1 cellular context compared by ENCODE assay signal in the genomic region with DNA sequence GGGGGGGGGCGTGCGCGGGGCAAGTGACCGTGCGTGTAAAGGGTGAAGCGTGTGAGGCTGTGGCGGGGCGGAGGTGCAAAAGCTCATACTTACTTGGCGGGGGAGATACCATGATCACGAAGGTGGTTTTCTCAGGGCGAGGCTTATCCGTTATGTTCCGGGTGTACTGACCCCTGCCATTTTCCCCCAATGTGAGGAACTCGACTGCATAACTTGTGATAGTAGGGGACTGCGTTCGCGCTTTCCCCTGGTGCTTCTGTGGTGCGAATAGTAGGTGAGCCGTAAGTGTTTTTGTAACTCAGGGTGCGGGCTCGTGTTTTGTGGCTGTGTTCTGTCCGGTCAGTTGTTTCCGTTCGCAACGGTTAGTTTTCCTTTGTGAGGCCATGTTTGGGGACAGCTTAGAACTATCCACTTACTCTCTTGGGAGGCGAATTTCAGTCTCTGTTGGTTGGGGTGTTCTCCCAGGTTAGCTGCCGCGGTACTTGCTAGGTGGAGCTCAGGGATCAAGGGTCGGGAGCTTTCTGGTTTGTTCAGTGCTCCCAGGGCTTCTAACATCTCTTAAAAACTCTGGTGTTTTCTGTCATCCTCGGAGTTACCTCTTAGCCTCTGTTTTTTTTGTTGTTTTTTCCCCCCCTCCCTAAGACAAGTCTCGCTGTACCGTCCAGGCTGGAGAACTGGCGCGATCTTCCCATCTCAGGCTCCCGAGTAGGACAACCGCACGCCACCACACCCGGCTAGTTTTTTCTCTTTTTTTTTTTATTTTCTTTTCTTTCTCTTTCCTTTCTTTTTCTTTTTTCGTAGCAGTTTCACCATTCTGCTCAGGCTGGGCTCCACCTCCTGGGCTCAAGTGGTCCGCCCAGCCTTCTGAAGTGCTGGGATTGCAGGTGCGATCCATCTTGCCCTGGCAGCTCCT.
TF ChIP-seq lines count a peak whose summit lies in the region.

No MANE protein-coding gene starts in this region.

TF ChIP-seq in HepG2, 621 proteins besides CTCF, POLR2A, EP300 and RAD21 (continued from another document and continues in another):
- TF ChIP-seq, protein P1, sequence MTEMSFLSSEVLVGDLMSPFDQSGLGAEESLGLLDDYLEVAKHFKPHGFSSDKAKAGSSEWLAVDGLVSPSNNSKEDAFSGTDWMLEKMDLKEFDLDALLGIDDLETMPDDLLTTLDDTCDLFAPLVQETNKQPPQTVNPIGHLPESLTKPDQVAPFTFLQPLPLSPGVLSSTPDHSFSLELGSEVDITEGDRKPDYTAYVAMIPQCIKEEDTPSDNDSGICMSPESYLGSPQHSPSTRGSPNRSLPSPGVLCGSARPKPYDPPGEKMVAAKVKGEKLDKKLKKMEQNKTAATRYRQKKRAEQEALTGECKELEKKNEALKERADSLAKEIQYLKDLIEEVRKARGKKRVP (CRISPR knock-in tag; IDR thresholded peaks at IDR 0.05), result peak; percentile 54 to 92; a peak in 3 of 4 replicates
- TF ChIP-seq, protein P2, sequence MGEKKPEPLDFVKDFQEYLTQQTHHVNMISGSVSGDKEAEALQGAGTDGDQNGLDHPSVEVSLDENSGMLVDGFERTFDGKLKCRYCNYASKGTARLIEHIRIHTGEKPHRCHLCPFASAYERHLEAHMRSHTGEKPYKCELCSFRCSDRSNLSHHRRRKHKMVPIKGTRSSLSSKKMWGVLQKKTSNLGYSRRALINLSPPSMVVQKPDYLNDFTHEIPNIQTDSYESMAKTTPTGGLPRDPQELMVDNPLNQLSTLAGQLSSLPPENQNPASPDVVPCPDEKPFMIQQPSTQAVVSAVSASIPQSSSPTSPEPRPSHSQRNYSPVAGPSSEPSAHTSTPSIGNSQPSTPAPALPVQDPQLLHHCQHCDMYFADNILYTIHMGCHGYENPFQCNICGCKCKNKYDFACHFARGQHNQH (CRISPR knock-in tag; IDR thresholded peaks at IDR 0.05), result 0 out of 2 replicates have a peak, but pooled peaks have one; percentile 56
- peak; percentile 55; the same call in 1 of the 2 replicates for TF ChIP-seq ZSCAN21 (CRISPR knock-in tag; IDR thresholded peaks at IDR 0.05; ENCODE audit: borderline replicate concordance)
- peak; percentile 25; the same call in 1 of the 2 replicates for TF ChIP-seq RXRA (CRISPR knock-in tag; IDR thresholded peaks at IDR 0.05)
- peak; percentile 55; the same call in 1 of the 2 replicates for TF ChIP-seq KAT7 (CRISPR knock-in tag; IDR thresholded peaks at IDR 0.05; ENCODE audit: borderline replicate concordance)
- 0 out of 2 replicates have a peak, but pooled peaks have one; percentile 6 for TF ChIP-seq MAFF (IDR thresholded peaks at IDR 0.05; ENCODE audit: low read depth, low read length)
- TF ChIP-seq MIER2 (CRISPR knock-in tag; IDR thresholded peaks at IDR 0.05), result peak; percentile 71
- TF ChIP-seq, protein P3, sequence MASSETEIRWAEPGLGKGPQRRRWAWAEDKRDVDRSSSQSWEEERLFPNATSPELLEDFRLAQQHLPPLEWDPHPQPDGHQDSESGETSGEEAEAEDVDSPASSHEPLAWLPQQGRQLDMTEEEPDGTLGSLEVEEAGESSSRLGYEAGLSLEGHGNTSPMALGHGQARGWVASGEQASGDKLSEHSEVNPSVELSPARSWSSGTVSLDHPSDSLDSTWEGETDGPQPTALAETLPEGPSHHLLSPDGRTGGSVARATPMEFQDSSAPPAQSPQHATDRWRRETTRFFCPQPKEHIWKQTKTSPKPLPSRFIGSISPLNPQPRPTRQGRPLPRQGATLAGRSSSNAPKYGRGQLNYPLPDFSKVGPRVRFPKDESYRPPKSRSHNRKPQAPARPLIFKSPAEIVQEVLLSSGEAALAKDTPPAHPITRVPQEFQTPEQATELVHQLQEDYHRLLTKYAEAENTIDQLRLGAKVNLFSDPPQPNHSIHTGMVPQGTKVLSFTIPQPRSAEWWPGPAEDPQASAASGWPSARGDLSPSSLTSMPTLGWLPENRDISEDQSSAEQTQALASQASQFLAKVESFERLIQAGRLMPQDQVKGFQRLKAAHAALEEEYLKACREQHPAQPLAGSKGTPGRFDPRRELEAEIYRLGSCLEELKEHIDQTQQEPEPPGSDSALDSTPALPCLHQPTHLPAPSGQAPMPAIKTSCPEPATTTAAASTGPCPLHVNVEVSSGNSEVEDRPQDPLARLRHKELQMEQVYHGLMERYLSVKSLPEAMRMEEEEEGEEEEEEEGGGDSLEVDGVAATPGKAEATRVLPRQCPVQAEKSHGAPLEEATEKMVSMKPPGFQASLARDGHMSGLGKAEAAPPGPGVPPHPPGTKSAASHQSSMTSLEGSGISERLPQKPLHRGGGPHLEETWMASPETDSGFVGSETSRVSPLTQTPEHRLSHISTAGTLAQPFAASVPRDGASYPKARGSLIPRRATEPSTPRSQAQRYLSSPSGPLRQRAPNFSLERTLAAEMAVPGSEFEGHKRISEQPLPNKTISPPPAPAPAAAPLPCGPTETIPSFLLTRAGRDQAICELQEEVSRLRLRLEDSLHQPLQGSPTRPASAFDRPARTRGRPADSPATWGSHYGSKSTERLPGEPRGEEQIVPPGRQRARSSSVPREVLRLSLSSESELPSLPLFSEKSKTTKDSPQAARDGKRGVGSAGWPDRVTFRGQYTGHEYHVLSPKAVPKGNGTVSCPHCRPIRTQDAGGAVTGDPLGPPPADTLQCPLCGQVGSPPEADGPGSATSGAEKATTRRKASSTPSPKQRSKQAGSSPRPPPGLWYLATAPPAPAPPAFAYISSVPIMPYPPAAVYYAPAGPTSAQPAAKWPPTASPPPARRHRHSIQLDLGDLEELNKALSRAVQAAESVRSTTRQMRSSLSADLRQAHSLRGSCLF (CRISPR knock-in tag; IDR thresholded peaks at IDR 0.05; ENCODE audit: borderline replicate concordance), result 0 out of 2 replicates have a peak, but pooled peaks have one; percentile 45
- TF ChIP-seq, protein P4, sequence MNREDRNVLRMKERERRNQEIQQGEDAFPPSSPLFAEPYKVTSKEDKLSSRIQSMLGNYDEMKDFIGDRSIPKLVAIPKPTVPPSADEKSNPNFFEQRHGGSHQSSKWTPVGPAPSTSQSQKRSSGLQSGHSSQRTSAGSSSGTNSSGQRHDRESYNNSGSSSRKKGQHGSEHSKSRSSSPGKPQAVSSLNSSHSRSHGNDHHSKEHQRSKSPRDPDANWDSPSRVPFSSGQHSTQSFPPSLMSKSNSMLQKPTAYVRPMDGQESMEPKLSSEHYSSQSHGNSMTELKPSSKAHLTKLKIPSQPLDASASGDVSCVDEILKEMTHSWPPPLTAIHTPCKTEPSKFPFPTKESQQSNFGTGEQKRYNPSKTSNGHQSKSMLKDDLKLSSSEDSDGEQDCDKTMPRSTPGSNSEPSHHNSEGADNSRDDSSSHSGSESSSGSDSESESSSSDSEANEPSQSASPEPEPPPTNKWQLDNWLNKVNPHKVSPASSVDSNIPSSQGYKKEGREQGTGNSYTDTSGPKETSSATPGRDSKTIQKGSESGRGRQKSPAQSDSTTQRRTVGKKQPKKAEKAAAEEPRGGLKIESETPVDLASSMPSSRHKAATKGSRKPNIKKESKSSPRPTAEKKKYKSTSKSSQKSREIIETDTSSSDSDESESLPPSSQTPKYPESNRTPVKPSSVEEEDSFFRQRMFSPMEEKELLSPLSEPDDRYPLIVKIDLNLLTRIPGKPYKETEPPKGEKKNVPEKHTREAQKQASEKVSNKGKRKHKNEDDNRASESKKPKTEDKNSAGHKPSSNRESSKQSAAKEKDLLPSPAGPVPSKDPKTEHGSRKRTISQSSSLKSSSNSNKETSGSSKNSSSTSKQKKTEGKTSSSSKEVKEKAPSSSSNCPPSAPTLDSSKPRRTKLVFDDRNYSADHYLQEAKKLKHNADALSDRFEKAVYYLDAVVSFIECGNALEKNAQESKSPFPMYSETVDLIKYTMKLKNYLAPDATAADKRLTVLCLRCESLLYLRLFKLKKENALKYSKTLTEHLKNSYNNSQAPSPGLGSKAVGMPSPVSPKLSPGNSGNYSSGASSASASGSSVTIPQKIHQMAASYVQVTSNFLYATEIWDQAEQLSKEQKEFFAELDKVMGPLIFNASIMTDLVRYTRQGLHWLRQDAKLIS (CRISPR knock-in tag; IDR thresholded peaks at IDR 0.05), result peak; percentile 88
- TF ChIP-seq, protein P5, sequence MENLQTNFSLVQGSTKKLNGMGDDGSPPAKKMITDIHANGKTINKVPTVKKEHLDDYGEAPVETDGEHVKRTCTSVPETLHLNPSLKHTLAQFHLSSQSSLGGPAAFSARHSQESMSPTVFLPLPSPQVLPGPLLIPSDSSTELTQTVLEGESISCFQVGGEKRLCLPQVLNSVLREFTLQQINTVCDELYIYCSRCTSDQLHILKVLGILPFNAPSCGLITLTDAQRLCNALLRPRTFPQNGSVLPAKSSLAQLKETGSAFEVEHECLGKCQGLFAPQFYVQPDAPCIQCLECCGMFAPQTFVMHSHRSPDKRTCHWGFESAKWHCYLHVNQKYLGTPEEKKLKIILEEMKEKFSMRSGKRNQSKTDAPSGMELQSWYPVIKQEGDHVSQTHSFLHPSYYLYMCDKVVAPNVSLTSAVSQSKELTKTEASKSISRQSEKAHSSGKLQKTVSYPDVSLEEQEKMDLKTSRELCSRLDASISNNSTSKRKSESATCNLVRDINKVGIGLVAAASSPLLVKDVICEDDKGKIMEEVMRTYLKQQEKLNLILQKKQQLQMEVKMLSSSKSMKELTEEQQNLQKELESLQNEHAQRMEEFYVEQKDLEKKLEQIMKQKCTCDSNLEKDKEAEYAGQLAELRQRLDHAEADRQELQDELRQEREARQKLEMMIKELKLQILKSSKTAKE (CRISPR knock-in tag; IDR thresholded peaks at IDR 0.05; ENCODE audit: borderline replicate concordance), result peak; percentile 46; the same call in 1 of the 2 replicates
- peak; percentile 75; the same call in 1 of the 2 replicates for TF ChIP-seq SMAD3 (CRISPR knock-in tag; IDR thresholded peaks at IDR 0.05)
- TF ChIP-seq ETV6 (CRISPR knock-in tag; conservative IDR thresholded peaks at IDR 0.05), result peak; percentile 81
- peak; percentile 100 for TF ChIP-seq CBX1 (IDR thresholded peaks at IDR 0.05; ENCODE audit: low read depth)
- TF ChIP-seq CHD2 (IDR thresholded peaks at IDR 0.05; ENCODE audit: low read depth, low read length), result peak; percentile 54; the same call in 1 of the 2 replicates
- peak; percentile 47 for TF ChIP-seq SAP130 (CRISPR knock-in tag; IDR thresholded peaks at IDR 0.05; ENCODE audit: low read depth)
- TF ChIP-seq, protein P6, sequence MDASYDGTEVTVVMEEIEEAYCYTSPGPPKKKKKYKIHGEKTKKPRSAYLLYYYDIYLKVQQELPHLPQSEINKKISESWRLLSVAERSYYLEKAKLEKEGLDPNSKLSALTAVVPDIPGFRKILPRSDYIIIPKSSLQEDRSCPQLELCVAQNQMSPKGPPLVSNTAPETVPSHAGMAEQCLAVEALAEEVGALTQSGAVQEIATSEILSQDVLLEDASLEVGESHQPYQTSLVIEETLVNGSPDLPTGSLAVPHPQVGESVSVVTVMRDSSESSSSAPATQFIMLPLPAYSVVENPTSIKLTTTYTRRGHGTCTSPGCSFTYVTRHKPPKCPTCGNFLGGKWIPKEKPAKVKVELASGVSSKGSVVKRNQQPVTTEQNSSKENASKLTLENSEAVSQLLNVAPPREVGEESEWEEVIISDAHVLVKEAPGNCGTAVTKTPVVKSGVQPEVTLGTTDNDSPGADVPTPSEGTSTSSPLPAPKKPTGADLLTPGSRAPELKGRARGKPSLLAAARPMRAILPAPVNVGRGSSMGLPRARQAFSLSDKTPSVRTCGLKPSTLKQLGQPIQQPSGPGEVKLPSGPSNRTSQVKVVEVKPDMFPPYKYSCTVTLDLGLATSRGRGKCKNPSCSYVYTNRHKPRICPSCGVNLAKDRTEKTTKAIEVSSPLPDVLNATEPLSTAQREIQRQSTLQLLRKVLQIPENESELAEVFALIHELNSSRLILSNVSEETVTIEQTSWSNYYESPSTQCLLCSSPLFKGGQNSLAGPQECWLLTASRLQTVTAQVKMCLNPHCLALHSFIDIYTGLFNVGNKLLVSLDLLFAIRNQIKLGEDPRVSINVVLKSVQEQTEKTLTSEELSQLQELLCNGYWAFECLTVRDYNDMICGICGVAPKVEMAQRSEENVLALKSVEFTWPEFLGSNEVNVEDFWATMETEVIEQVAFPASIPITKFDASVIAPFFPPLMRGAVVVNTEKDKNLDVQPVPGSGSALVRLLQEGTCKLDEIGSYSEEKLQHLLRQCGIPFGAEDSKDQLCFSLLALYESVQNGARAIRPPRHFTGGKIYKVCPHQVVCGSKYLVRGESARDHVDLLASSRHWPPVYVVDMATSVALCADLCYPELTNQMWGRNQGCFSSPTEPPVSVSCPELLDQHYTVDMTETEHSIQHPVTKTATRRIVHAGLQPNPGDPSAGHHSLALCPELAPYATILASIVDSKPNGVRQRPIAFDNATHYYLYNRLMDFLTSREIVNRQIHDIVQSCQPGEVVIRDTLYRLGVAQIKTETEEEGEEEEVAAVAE (CRISPR knock-in tag; IDR thresholded peaks at IDR 0.05; ENCODE audit: borderline replicate concordance), result peak; percentile 51; the same call in 1 of the 2 replicates
- 0 out of 2 replicates have a peak, but pooled peaks have one; percentile 39 for TF ChIP-seq ZNF564 (CRISPR knock-in tag; IDR thresholded peaks at IDR 0.05)
- TF ChIP-seq, protein P7, sequence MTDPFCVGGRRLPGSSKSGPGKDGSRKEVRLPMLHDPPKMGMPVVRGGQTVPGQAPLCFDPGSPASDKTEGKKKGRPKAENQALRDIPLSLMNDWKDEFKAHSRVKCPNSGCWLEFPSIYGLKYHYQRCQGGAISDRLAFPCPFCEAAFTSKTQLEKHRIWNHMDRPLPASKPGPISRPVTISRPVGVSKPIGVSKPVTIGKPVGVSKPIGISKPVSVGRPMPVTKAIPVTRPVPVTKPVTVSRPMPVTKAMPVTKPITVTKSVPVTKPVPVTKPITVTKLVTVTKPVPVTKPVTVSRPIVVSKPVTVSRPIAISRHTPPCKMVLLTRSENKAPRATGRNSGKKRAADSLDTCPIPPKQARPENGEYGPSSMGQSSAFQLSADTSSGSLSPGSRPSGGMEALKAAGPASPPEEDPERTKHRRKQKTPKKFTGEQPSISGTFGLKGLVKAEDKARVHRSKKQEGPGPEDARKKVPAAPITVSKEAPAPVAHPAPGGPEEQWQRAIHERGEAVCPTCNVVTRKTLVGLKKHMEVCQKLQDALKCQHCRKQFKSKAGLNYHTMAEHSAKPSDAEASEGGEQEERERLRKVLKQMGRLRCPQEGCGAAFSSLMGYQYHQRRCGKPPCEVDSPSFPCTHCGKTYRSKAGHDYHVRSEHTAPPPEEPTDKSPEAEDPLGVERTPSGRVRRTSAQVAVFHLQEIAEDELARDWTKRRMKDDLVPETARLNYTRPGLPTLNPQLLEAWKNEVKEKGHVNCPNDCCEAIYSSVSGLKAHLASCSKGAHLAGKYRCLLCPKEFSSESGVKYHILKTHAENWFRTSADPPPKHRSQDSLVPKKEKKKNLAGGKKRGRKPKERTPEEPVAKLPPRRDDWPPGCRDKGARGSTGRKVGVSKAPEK (CRISPR knock-in tag; IDR thresholded peaks at IDR 0.05; ENCODE audit: borderline replicate concordance), result peak; percentile 70; the same call in 1 of the 2 replicates
- TF ChIP-seq NCOA2 (CRISPR knock-in tag; IDR thresholded peaks at IDR 0.05), result 0 out of 2 replicates have a peak, but pooled peaks have one; percentile 45
- TF ChIP-seq, protein P8, sequence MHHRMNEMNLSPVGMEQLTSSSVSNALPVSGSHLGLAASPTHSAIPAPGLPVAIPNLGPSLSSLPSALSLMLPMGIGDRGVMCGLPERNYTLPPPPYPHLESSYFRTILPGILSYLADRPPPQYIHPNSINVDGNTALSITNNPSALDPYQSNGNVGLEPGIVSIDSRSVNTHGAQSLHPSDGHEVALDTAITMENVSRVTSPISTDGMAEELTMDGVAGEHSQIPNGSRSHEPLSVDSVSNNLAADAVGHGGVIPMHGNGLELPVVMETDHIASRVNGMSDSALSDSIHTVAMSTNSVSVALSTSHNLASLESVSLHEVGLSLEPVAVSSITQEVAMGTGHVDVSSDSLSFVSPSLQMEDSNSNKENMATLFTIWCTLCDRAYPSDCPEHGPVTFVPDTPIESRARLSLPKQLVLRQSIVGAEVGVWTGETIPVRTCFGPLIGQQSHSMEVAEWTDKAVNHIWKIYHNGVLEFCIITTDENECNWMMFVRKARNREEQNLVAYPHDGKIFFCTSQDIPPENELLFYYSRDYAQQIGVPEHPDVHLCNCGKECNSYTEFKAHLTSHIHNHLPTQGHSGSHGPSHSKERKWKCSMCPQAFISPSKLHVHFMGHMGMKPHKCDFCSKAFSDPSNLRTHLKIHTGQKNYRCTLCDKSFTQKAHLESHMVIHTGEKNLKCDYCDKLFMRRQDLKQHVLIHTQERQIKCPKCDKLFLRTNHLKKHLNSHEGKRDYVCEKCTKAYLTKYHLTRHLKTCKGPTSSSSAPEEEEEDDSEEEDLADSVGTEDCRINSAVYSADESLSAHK (CRISPR knock-in tag; IDR thresholded peaks at IDR 0.05; ENCODE audit: borderline replicate concordance), result 0 out of 2 replicates have a peak, but pooled peaks have one; percentile 69
